ENCODE assay signal across 8 cellular contexts in the genomic region with DNA sequence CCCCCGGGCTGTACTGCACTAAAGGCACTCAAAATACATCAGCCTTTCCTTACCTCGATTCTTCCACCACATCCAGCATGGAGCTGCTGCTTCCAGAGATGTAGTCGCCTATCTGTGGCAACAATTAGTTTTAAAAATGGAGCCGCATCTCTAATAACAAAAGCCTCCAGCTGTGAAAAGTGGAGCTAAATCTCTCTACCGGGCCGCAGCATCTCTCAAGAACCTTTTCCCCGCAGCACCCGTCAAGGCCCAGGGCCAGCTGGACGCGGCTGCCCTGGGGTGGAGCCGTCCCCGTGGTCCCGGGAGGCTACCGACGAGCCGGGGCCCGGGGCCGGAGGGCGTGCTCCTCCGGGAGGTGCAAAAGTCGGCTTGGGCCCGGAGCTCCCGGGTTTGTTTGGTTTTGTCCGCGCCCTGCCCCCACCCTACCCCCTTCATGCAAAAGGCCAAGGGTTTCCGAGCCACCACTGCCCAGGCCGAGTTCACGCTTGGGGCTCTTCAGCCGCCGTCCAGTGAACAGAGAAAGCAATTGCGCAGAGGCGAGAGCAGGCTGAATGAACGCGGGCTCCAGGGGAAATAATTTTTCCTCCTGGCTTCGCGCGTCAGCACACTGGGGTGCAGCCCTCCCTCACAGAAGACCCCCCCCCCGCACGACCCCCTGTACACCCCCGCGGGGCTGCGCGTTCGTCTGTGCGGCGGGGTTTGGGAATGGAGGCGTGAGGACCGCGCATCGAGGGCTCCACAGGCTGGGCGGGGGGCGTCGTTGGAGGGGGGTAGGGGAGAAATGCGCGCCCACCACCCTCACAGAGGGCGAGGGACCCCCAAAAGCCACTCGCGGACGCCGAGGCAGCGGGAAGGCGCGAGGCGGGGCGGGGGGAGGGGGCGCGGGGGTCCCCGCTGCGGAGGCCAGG. TPM values are rescaled to one million over a fixed set of nuclear protein-coding genes. Genes with fewer than 3 reads are reported as not detected.
DNase-seq lines count a peak whose midpoint lies in the region; ATAC-seq and TF ChIP-seq lines count a peak whose summit lies in the region.

No MANE protein-coding gene starts in this region.

- no peak for TF ChIP-seq CTCF in cardiac fibroblast (IDR thresholded peaks at IDR 0.05; ENCODE audit: low read depth, low read length)
- TF ChIP-seq CTCF in lower leg skin (IDR thresholded peaks at IDR 0.05): no peak
- TF ChIP-seq CTCF in upper lobe of right lung (IDR thresholded peaks at IDR 0.05): no peak

- no peak for DNase-seq in activated T-cell treated with anti-CD3 and anti-CD28 coated beads, Interleukin-2, amount 50 U/mL, for 72 hours
- no peak for DNase-seq in activated T-cell treated with anti-CD3 and anti-CD28 coated beads, Interleukin-2, amount 50 U/mL, for 48 hours
- DNase-seq in cardiac fibroblast (ENCODE audit: low read depth in 2 of 2) (no peak), lower leg skin (ENCODE audit: low spot score in 2 of 2) (peak in 1 of 2 donors; percentile 15), upper lobe of right lung (no peak), NCI-H1930 (lab: John Stamatoyannopoulos, UW) (no peak), NCI-H2107 treated with DMSO at 0.1 percent for 48 hours (lab: John Stamatoyannopoulos, UW; ENCODE audit: unreplicated experiment) (no peak)

- peaks cover 8% of the 10 kb centered on the region for H3K4me1 Mint-ChIP-seq in activated T-cell treated with anti-CD3 and anti-CD28 coated beads, Interleukin-2, amount 50 U/mL, for 72 hours (ENCODE audit: low read depth)

- TF ChIP-seq POLR2A in lower leg skin (IDR thresholded peaks at IDR 0.05): no peak

- H3K4me3 Mint-ChIP-seq in activated T-cell treated with anti-CD3 and anti-CD28 coated beads, Interleukin-2, amount 50 U/mL, for 72 hours: peak overlapping the region; percentile 16 to 76

- no peaks in the 10 kb centered on the region for H3K9me3 Mint-ChIP-seq in activated T-cell treated with anti-CD3 and anti-CD28 coated beads, Interleukin-2, amount 50 U/mL, for 72 hours

- peaks cover 15% of the 10 kb centered on the region for H3K4me1 ChIP-seq in upper lobe of right lung

- H3K36me3 Mint-ChIP-seq in activated T-cell treated with anti-CD3 and anti-CD28 coated beads, Interleukin-2, amount 50 U/mL, for 72 hours (ENCODE audit: insufficient read depth in 2 of 2): peaks cover 0 to 3% of the 10 kb centered on the region in 2 donors

- H3K27ac Mint-ChIP-seq in activated T-cell treated with anti-CD3 and anti-CD28 coated beads, Interleukin-2, amount 50 U/mL, for 72 hours: no peak overlapping the region

- H3K9me3 ChIP-seq in upper lobe of right lung: no peaks in the 10 kb centered on the region

- H3K27me3 ChIP-seq in upper lobe of right lung: peaks cover 60% of the 10 kb centered on the region

- 2 to 3% methylated on average over 23 to 50 of the region's 69 CpGs for WGBS in lower leg skin, 2 donors

- H3K27me3 Mint-ChIP-seq in activated T-cell treated with anti-CD3 and anti-CD28 coated beads, Interleukin-2, amount 50 U/mL, for 72 hours (ENCODE audit: low read depth): peaks cover 43% of the 10 kb centered on the region

- no peaks in the 10 kb centered on the region for H3K36me3 ChIP-seq in upper lobe of right lung

- ATAC-seq in activated T-cell treated with anti-CD3 and anti-CD28 coated beads, Interleukin-2, amount 50 U/mL, for 72 hours (replicated peaks in 1 of 2): no peak
- peak; percentile 21 for ATAC-seq in upper lobe of right lung
- ATAC-seq in GM21619 (IDR thresholded peaks at IDR 0.05; ENCODE audit: unreplicated experiment): no peak

- peak overlapping the region; percentile 39 to 70 for H3K4me3 ChIP-seq in cardiac fibroblast (replicated peaks in 1 of 2; ENCODE audit: low read depth in 2 of 2, low read length in 2 of 2)
- H3K4me3 ChIP-seq in lower leg skin (ENCODE audit: low read depth, poor library complexity, severe bottlenecking): peak overlapping the region; percentile 19
- peak overlapping the region; percentile 50 for H3K4me3 ChIP-seq in upper lobe of right lung

- intact Hi-C loops in lower leg skin (cut with DNase I; ENCODE audit: low total_unique reads) (no loop called here), upper lobe of right lung (cut with DNase I) (no loop called here)

- no peak overlapping the region for H3K27ac ChIP-seq in upper lobe of right lung

RNA-seq across cellular contexts. Expression of gene GREB1L, which starts 0.6 kb away (rescaled TPM):
- total RNA-seq in activated T-cell treated with anti-CD3 and anti-CD28 coated beads, Interleukin-2, amount 50 U/mL, for 72 hours: not detected
- total RNA-seq in lower leg skin (1 to 10 TPM; 1.1 to 6.5 (median 4.0) TPM), upper lobe of right lung (1.2 TPM)
